ENCODE assay signal across 1 cellular context in the genomic region with DNA sequence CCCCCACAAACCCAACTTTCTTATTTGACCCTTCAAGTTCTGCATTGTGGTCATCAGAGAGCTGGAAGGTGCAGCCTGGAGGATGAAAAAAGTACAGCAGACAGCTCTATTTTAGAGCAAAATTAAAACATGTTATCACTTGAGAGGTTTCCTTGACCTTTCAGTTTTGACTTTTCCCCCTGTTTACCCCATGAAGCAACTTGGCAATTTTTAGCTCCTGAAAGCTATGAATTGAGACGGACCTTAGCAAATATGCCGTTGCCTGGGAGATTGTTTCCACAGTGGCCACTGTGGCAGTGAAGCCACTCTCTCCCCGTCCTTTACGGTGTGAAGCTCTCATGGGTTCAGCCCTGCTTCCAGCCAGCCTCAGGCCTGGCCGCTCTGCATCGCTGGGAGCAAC.
TF ChIP-seq lines count a peak whose summit lies in the region.

No MANE protein-coding gene starts in this region.

TF ChIP-seq in WTC11, 78 proteins besides CTCF, POLR2A, EP300 and RAD21:
- no peak for TF ChIP-seq FOXP1 (CRISPR knock-in tag; IDR thresholded peaks at IDR 0.05; ENCODE audit: borderline replicate concordance)
- no peak for TF ChIP-seq ZNF263 (CRISPR knock-in tag; IDR thresholded peaks at IDR 0.05; ENCODE audit: low read depth)
- no peak for TF ChIP-seq ZNF138 (CRISPR knock-in tag; conservative IDR thresholded peaks at IDR 0.05)
- TF ChIP-seq IRF2 (CRISPR knock-in tag; IDR thresholded peaks at IDR 0.05; ENCODE audit: borderline replicate concordance, low read depth): no peak
- no peak for TF ChIP-seq ZNF219 (CRISPR knock-in tag; IDR thresholded peaks at IDR 0.05; ENCODE audit: borderline replicate concordance)
- no peak for TF ChIP-seq JUN (CRISPR knock-in tag; IDR thresholded peaks at IDR 0.05)
- TF ChIP-seq EMX1 (CRISPR knock-in tag; IDR thresholded peaks at IDR 0.05): no peak
- TF ChIP-seq TEAD4 (CRISPR knock-in tag; IDR thresholded peaks at IDR 0.05): no peak
- TF ChIP-seq NR2C2 (CRISPR knock-in tag; IDR thresholded peaks at IDR 0.05): no peak
- no peak for TF ChIP-seq ETV6 (CRISPR knock-in tag; IDR thresholded peaks at IDR 0.05)
- no peak for TF ChIP-seq RORB (CRISPR knock-in tag; IDR thresholded peaks at IDR 0.05)
- no peak for TF ChIP-seq SP1 (CRISPR knock-in tag; conservative IDR thresholded peaks at IDR 0.05)
- TF ChIP-seq NFE2L1 (CRISPR knock-in tag; IDR thresholded peaks at IDR 0.05): no peak
- TF ChIP-seq, protein P1, sequence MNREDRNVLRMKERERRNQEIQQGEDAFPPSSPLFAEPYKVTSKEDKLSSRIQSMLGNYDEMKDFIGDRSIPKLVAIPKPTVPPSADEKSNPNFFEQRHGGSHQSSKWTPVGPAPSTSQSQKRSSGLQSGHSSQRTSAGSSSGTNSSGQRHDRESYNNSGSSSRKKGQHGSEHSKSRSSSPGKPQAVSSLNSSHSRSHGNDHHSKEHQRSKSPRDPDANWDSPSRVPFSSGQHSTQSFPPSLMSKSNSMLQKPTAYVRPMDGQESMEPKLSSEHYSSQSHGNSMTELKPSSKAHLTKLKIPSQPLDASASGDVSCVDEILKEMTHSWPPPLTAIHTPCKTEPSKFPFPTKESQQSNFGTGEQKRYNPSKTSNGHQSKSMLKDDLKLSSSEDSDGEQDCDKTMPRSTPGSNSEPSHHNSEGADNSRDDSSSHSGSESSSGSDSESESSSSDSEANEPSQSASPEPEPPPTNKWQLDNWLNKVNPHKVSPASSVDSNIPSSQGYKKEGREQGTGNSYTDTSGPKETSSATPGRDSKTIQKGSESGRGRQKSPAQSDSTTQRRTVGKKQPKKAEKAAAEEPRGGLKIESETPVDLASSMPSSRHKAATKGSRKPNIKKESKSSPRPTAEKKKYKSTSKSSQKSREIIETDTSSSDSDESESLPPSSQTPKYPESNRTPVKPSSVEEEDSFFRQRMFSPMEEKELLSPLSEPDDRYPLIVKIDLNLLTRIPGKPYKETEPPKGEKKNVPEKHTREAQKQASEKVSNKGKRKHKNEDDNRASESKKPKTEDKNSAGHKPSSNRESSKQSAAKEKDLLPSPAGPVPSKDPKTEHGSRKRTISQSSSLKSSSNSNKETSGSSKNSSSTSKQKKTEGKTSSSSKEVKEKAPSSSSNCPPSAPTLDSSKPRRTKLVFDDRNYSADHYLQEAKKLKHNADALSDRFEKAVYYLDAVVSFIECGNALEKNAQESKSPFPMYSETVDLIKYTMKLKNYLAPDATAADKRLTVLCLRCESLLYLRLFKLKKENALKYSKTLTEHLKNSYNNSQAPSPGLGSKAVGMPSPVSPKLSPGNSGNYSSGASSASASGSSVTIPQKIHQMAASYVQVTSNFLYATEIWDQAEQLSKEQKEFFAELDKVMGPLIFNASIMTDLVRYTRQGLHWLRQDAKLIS (CRISPR knock-in tag; IDR thresholded peaks at IDR 0.05; ENCODE audit: borderline replicate concordance): no peak
- TF ChIP-seq ZBTB21 (CRISPR knock-in tag; IDR thresholded peaks at IDR 0.05; ENCODE audit: borderline replicate concordance): no peak
- TF ChIP-seq, protein P2, sequence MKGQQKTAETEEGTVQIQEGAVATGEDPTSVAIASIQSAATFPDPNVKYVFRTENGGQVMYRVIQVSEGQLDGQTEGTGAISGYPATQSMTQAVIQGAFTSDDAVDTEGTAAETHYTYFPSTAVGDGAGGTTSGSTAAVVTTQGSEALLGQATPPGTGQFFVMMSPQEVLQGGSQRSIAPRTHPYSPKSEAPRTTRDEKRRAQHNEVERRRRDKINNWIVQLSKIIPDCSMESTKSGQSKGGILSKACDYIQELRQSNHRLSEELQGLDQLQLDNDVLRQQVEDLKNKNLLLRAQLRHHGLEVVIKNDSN (CRISPR knock-in tag; IDR thresholded peaks at IDR 0.05): no peak
- no peak for TF ChIP-seq TP53 (CRISPR knock-in tag; IDR thresholded peaks at IDR 0.05)
